10 cellular contexts compared by ENCODE assay signal in the genomic region with DNA sequence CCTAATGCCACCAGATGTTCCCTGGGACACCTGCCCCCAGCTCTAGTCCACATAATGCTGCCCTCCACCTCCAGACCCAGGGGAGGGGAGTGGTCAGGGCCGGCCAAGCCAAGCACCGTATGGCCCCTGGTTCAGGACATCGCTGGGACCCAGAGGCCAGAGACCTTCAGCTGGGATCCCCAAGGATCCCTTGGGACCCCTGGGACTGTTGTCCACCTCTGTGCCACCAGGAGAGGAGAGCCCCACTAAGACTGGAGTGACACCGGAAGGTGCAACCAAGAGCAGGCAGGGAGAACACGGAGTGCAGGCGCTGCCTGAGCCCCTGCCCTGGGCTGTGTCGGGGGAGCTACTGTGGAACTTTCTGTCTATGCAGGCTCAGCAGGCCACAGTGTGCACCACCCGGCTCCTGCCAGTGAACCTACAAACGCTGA. TPM values are rescaled to one million over a fixed set of nuclear protein-coding genes. Genes with fewer than 3 reads are reported as not detected.
DNase-seq lines count a peak whose midpoint lies in the region; ATAC-seq and TF ChIP-seq lines count a peak whose summit lies in the region.
"Had no signal": no experiment of that assay in that cellular context is flagged by ENCODE, and none has a peak within 500 bp of the region (broad histone marks: within the 10 kb centered on the region; RNA-seq: fewer than 3 reads in every experiment).

No MANE protein-coding gene starts in this region.

- no peaks in the 10 kb centered on the region for H3K9me3 ChIP-seq in neural progenitor cell (ENCODE audit: low read depth)

- H3K27me3 ChIP-seq in neural progenitor cell: no peaks in the 10 kb centered on the region

- no peaks in the 10 kb centered on the region for H3K79me2 ChIP-seq in neural progenitor cell (ENCODE audit: low read depth)

- H3K9ac ChIP-seq in neural progenitor cell: no peak overlapping the region

- H3K27me3 Mint-ChIP-seq in neural progenitor cell (ENCODE audit: insufficient read depth, low read depth): peaks cover 12% of the 10 kb centered on the region

- H4K20me1 ChIP-seq in neural progenitor cell (ENCODE audit: low read depth): no peaks in the 10 kb centered on the region

- H3K4me1 Mint-ChIP-seq in neural progenitor cell: peaks cover 27% of the 10 kb centered on the region

- peaks cover 2% of the 10 kb centered on the region for H3K9me3 Mint-ChIP-seq in neural progenitor cell

- no peak overlapping the region for H3K4me3 ChIP-seq in neural progenitor cell

- no peaks in the 10 kb centered on the region for H3K36me3 Mint-ChIP-seq in neural progenitor cell

- H3K4me1 ChIP-seq in neural progenitor cell: peaks cover 18% of the 10 kb centered on the region

- H3F3A ChIP-seq in neural progenitor cell (ENCODE audit: low read depth): peaks cover 2% of the 10 kb centered on the region

- no peak for TF ChIP-seq CTCF in neural progenitor cell (IDR thresholded peaks at IDR 0.05)

- DNase-seq in NCI-H69 (lab: John Stamatoyannopoulos, UW) (peak; percentile 11), neural progenitor cell (ENCODE audit: low spot score) (no peak), NOMO-1 treated with DMSO at 0.1 percent for 48 hours (lab: John Stamatoyannopoulos, UW; ENCODE audit: unreplicated experiment) (no peak), NCI-H1930 (lab: John Stamatoyannopoulos, UW) (no peak), NCI-H1417 (lab: John Stamatoyannopoulos, UW) (no peak), iPS-NIHi11 (ENCODE audit: low spot score) (no peak)
- DNase-seq: NCI-H187 treated with DMSO at 0.1 percent for 48 hours had no signal

- H3K4me2 ChIP-seq in neural progenitor cell: no peak overlapping the region

- H2AFZ ChIP-seq in neural progenitor cell (replicated peaks): peak overlapping the region; percentile 85

- ATAC-seq in GM18907 (IDR thresholded peaks at IDR 0.05; ENCODE audit: unreplicated experiment) (peak; percentile 23), HG02610 (IDR thresholded peaks at IDR 0.05; ENCODE audit: unreplicated experiment) (peak; percentile 18)

- no peak overlapping the region for H3K4me3 Mint-ChIP-seq in neural progenitor cell

- no peaks in the 10 kb centered on the region for H3K36me3 ChIP-seq in neural progenitor cell

- no peak overlapping the region for H3K27ac ChIP-seq in neural progenitor cell

- no peak overlapping the region for H3K27ac Mint-ChIP-seq in neural progenitor cell

RNA-seq across cellular contexts. Expression of gene CTCFL, which starts 43.6 kb away (rescaled TPM):
- total RNA-seq in neural progenitor cell (ENCODE audit: low replicate concordance): 0.34 TPM in 1 of 2 replicates, not detected in the other
- total RNA-seq: endothelial cell of umbilical vein had no signal
